ENCODE assay signal across 7 cellular contexts in genomic region chr19:40604647-40605200, GRCh38. TPM values are rescaled to one million over a fixed set of nuclear protein-coding genes. Genes with fewer than 3 reads are reported as not detected.
A peak's percentile ranks its signal among the peaks of the same experiment; 100 is the strongest.
DNase-seq lines count a peak whose midpoint lies in the region; ATAC-seq and TF ChIP-seq lines count a peak whose summit lies in the region.

No MANE protein-coding gene starts in this region.

- H3K4me3 Mint-ChIP-seq in HFFc6, result peak overlapping the region; percentile 82; the same call in 1 of the 2 replicates
- peak overlapping the region; percentile 80 to 85 (median 84) for H3K4me3 Mint-ChIP-seq in T-cell
- peak overlapping the region; percentile 77 for H3K4me3 Mint-ChIP-seq in stimulated activated memory B cell treated with anti-CD40 and anti-IgM and Interleukin-4, amounts not matched to agents 10 μg/mL and 1 μg/mL and 100 μg/mL, for 72 hours

- TF ChIP-seq CTCF in HFFc6 (IDR thresholded peaks at IDR 0.05) (no peak), omental fat pad (IDR thresholded peaks at IDR 0.05) (no peak)

- H3K27me3 Mint-ChIP-seq in HFFc6 (ENCODE audit: insufficient read depth) (peaks cover 14% of the 10 kb centered on the region), T-cell (peaks cover 13 to 19% of the 10 kb centered on the region in 2 donors)
- H3K27me3 Mint-ChIP-seq in stimulated activated memory B cell treated with anti-CD40 and anti-IgM and Interleukin-4, amounts not matched to agents 10 μg/mL and 1 μg/mL and 100 μg/mL, for 72 hours, result peaks cover 23% of the 10 kb centered on the region

- no peak overlapping the region for H3K27ac Mint-ChIP-seq in HFFc6
- peak overlapping the region; percentile 84 to 94 for H3K27ac Mint-ChIP-seq in T-cell
- H3K27ac Mint-ChIP-seq in stimulated activated memory B cell treated with anti-CD40 and anti-IgM and Interleukin-4, amounts not matched to agents 10 μg/mL and 1 μg/mL and 100 μg/mL, for 72 hours, result peak overlapping the region; percentile 76

- 40% methylated on average over 27 of the region's 27 CpGs for WGBS in right cardiac atrium

- no peak overlapping the region for H3K27ac ChIP-seq in right cardiac atrium (ENCODE audit: low read length)

- intact Hi-C loops in right cardiac atrium (cut with DNase I), result loop anchor here in 1 of 4 donors (10.0 kb wide), 1 partner anchor 140 kb away; the partner anchor contains the start of genes BLVRB and SPTBN4

- DNase-seq in HFFc6 (no peak), T-cell (peak in 1 of 34 experiments; percentile 39), right cardiac atrium (peak in 2 of 3 donors; percentile 78), omental fat pad (ENCODE audit: low spot score) (no peak)
- no peak for DNase-seq in stimulated activated CD4-positive, alpha-beta T cell treated with anti-CD3 and anti-CD28 coated beads, Interleukin-12 subunit alpha, Interleukin-12 subunit beta, amount 100 ng/mL, for 4 hours

- H3K9me3 Mint-ChIP-seq in HFFc6, result no peaks in the 10 kb centered on the region
- no peaks in the 10 kb centered on the region for H3K9me3 Mint-ChIP-seq in T-cell
- H3K9me3 Mint-ChIP-seq in stimulated activated memory B cell treated with anti-CD40 and anti-IgM and Interleukin-4, amounts not matched to agents 10 μg/mL and 1 μg/mL and 100 μg/mL, for 72 hours, result peaks cover 2% of the 10 kb centered on the region

- H3K4me1 Mint-ChIP-seq in HFFc6 (ENCODE audit: low read depth), result peaks cover 37% of the 10 kb centered on the region
- peaks cover 67 to 75% (median 71%) of the 10 kb centered on the region in 3 donors for H3K4me1 Mint-ChIP-seq in T-cell
- peaks cover 72% of the 10 kb centered on the region for H3K4me1 Mint-ChIP-seq in stimulated activated memory B cell treated with anti-CD40 and anti-IgM and Interleukin-4, amounts not matched to agents 10 μg/mL and 1 μg/mL and 100 μg/mL, for 72 hours

- no peaks in the 10 kb centered on the region for H3K27me3 ChIP-seq in right cardiac atrium (ENCODE audit: control insufficient read depth, insufficient read depth)

- CTCF ChIA-PET in T-cell (lab: Charles Lee), result interaction anchor here (0.5 to 3.2 kb wide), 9 partner anchors 12 to 1160 kb away, joined by 3 to 28 read pairs (median 5); no protein-coding TSS in a partner anchor

- POLR2A ChIA-PET in T-cell (lab: Charles Lee), result no interaction called here

- H3K36me3 Mint-ChIP-seq in HFFc6 (ENCODE audit: low read depth), result no peaks in the 10 kb centered on the region
- no peaks in the 10 kb centered on the region for H3K36me3 Mint-ChIP-seq in T-cell
- no peaks in the 10 kb centered on the region for H3K36me3 Mint-ChIP-seq in stimulated activated memory B cell treated with anti-CD40 and anti-IgM and Interleukin-4, amounts not matched to agents 10 μg/mL and 1 μg/mL and 100 μg/mL, for 72 hours

- peaks cover 6% of the 10 kb centered on the region for H3K4me1 ChIP-seq in right cardiac atrium (ENCODE audit: control insufficient read depth, insufficient read depth, low read length)

- H3K9me3 ChIP-seq in right cardiac atrium (ENCODE audit: control insufficient read depth, low read length), result no peaks in the 10 kb centered on the region

- no peak overlapping the region for H3K4me3 ChIP-seq in right cardiac atrium (ENCODE audit: low read length)

- ATAC-seq in T-cell (replicated peaks in 1 of 4), result no peak
- ATAC-seq in right cardiac atrium, result no peak
- no peak for ATAC-seq in stimulated activated memory B cell treated with anti-CD40 and anti-IgM and Interleukin-4, amounts not matched to agents 10 μg/mL and 1 μg/mL and 100 μg/mL, for 72 hours
- ATAC-seq in omental fat pad (ENCODE audit: low FRiP score), result no peak
- ATAC-seq in HG03460 (IDR thresholded peaks at IDR 0.05; ENCODE audit: unreplicated experiment), result no peak

RNA-seq across cellular contexts. Expression of gene LTBP4, which starts 3.6 kb away (rescaled TPM):
- total RNA-seq in HFFc6 (2021; fragmentation: NEBNext Ultra II Directional; extraction: Animal tissue kit (Norgen Biotek cat#: 25700)), result 10 to 100 TPM; 36.6 to 54.9 (median 51.4) TPM
- total RNA-seq in T-cell (100 to 1,000 TPM in 4 of 5 donors, 10 to 100 TPM in 1; 90.9 to 215 (median 160) TPM), right cardiac atrium (100 to 1,000 TPM; 307 to 473 (median 324) TPM), omental fat pad (100 to 1,000 TPM in 3 of 4 donors, 10 to 100 TPM in 1; 73.5 to 197 (median 114) TPM)
- polyA plus RNA-seq in right cardiac atrium, result 216 TPM

RNA-seq across cellular contexts. Expression of gene SHKBP1, which starts 28.1 kb away (rescaled TPM):
- total RNA-seq in HFFc6 (2021; fragmentation: NEBNext Ultra II Directional; extraction: Animal tissue kit (Norgen Biotek cat#: 25700)), result 10 to 100 TPM; 58.5 to 95.2 (median 83.0) TPM
- total RNA-seq in T-cell (100 to 1,000 TPM; 117 to 153 (median 142) TPM), right cardiac atrium (10 to 100 TPM; 19.7 to 23.0 (median 20.4) TPM), omental fat pad (10 to 100 TPM; 37.0 to 87.5 (median 47.8) TPM)
- 22.8 TPM for polyA plus RNA-seq in right cardiac atrium

Comparison
In these comparisons a context has a peak if more than half of its experiments do, and no peak if none do; other contexts are left out.
1. DNase-seq: peak in right cardiac atrium (2 of 3); none in HFFc6 (single experiment), omental fat pad (single experiment) and stimulated activated CD4-positive, alpha-beta T cell treated with anti-CD3 and anti-CD28 coated beads, Interleukin-12 subunit alpha, Interleukin-12 subunit beta, amount 100 ng/mL, for 4 hours (single experiment).
2. Peak in every context shown above with its lines, with median percentiles within 50 percentile points of each other: H3K4me3 Mint-ChIP-seq.